In the genomic region with DNA sequence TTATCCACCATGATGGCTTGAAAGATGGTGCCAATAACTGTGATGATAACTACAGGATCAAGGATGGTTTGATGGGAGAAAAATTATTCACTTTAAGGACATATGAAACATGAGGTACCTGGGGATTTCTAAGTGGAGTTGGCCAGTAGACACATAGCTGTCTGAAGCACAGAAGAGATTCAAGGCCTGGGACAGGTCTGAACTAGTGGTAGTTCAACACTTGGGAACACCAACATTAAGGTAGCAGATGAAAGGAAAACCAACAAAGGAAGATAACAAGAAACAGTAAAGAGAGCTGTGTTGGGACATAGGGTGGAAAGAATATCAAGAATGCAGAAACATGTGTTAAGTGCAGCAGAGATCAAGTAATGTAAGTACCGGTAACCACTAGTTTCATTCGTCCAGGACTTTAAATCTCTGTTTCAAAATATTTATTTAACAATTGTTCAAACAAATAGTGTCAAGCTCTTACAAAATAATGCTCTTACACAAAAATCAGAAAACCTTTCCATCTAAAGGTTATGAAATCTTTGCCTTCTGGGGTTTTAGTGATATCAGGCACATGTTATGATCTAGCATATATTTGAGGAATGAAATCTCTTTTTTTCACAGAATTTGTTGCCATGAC, we compare ENCODE assay signal across 28 cellular contexts.
A peak's percentile ranks its signal among the peaks of the same experiment; 100 is the strongest.
DNase-seq lines count a peak whose midpoint lies in the region; ATAC-seq and TF ChIP-seq lines count a peak whose summit lies in the region.
"Had no signal": no experiment of that assay in that cellular context is flagged by ENCODE, and none has a peak within 500 bp of the region (broad histone marks: within the 10 kb centered on the region; RNA-seq: fewer than 3 reads in every experiment).

No MANE protein-coding gene starts in this region.

- WGBS in IMR-90 (ENCODE audit: extremely low coverage in 2 of 2, insufficient read length in 1 of 2), 2 experiments = no CpG with 5 or more reads among the region's 2 CpGs
- 58 to 72% methylated on average over 2 of the region's 2 CpGs for WGBS in sigmoid colon, 2 donors

- H3K18ac ChIP-seq in IMR-90 (ENCODE audit: low read depth, low read length) = peak overlapping the region; percentile 96

- peak overlapping the region; percentile 75 for H2BK120ac ChIP-seq in IMR-90 (ENCODE audit: low read depth, low read length)

- H3K9me1 ChIP-seq in IMR-90 (ENCODE audit: insufficient read depth, low read length) = peaks cover 2% of the 10 kb centered on the region

- H3K4ac ChIP-seq in IMR-90 (ENCODE audit: low read depth, low read length) = peak overlapping the region; percentile 49; the same call in 1 of the 2 replicates

- peaks cover 2% of the 10 kb centered on the region for H3K9me3 Mint-ChIP-seq in chondrocyte (ENCODE audit: low read depth)
- H3K9me3 Mint-ChIP-seq in effector memory CD8-positive, alpha-beta T cell = no peaks in the 10 kb centered on the region
- no peaks in the 10 kb centered on the region for H3K9me3 Mint-ChIP-seq in activated T-cell treated with anti-CD3 and anti-CD28 coated beads, Interleukin-2, amount 50 U/mL, for 24 hours
- H3K9me3 Mint-ChIP-seq: activated CD4-positive, alpha-beta memory T cell treated with anti-CD3 and anti-CD28 coated beads, Interleukin-2, amount 10 ng/mL, durations not matched to agents 7 days and 5 days; activated naive CD4-positive, alpha-beta T cell treated with anti-CD3 and anti-CD28 coated beads, Interleukin-2, amount 50 U/mL, for 24 hours; activated T-helper 17 cell treated with anti-CD3 and anti-CD28 coated beads, Interleukin-2, amount 50 U/mL, for 72 hours; H9; naive B cell; stimulated activated memory B cell treated with anti-CD40 and anti-IgM and Interleukin-4, amounts not matched to agents 10 μg/mL and 1 μg/mL and 100 μg/mL, for 72 hours; T-helper 1 cell treated with Interleukin-12 subunit alpha and Interleukin-12 subunit beta and Interleukin-4 antibody, amounts not matched to agents 30 μg/mL and 1 μg/mL, for 36 hours had no signal

- H4K91ac ChIP-seq in IMR-90 (ENCODE audit: insufficient read depth, low read depth, low read length) = peak overlapping the region; percentile 83

- no TSS peak for BruUV-seq in IMR-90 (replicated peaks; lab: Mats Ljungman, UMichigan)

- TF ChIP-seq EP300 in sigmoid colon (IDR thresholded peaks at IDR 0.05) = no peak

- H3K9me3 ChIP-seq in IMR-90 (ENCODE audit: control insufficient read depth, insufficient read depth, low read length) (no peaks in the 10 kb centered on the region), left lung (no peaks in the 10 kb centered on the region), sigmoid colon (no peaks in the 10 kb centered on the region)
- H3K9me3 ChIP-seq: gastrocnemius medialis, ovary had no signal

- peak overlapping the region; percentile 58 for H3K56ac ChIP-seq in IMR-90 (ENCODE audit: extremely low read depth, insufficient read depth, low read length)

- H3K23ac ChIP-seq in IMR-90 (ENCODE audit: low read depth, low read length) = no peak overlapping the region

- 0 out of 2 replicates have a peak, but pooled peaks cover 3% of the 10 kb centered on the region for H4K20me1 ChIP-seq in IMR-90 (ENCODE audit: insufficient read depth, low read length)

- no peak overlapping the region; the same call in 1 of the 2 replicates for H2AK5ac ChIP-seq in IMR-90 (ENCODE audit: low read depth, low read length)

- H3K27me3 Mint-ChIP-seq in chondrocyte (ENCODE audit: low read depth) = no peaks in the 10 kb centered on the region
- H3K27me3 Mint-ChIP-seq in effector memory CD8-positive, alpha-beta T cell = no peaks in the 10 kb centered on the region
- no peaks in the 10 kb centered on the region for H3K27me3 Mint-ChIP-seq in activated T-cell treated with anti-CD3 and anti-CD28 coated beads, Interleukin-2, amount 50 U/mL, for 24 hours
- H3K27me3 Mint-ChIP-seq: activated CD4-positive, alpha-beta memory T cell treated with anti-CD3 and anti-CD28 coated beads, Interleukin-2, amount 10 ng/mL, durations not matched to agents 7 days and 5 days; activated naive CD4-positive, alpha-beta T cell treated with anti-CD3 and anti-CD28 coated beads, Interleukin-2, amount 50 U/mL, for 24 hours; activated T-helper 17 cell treated with anti-CD3 and anti-CD28 coated beads, Interleukin-2, amount 50 U/mL, for 72 hours had no signal

- peak overlapping the region; percentile 92 for H2BK5ac ChIP-seq in IMR-90 (ENCODE audit: low read depth, low read length, poor library complexity, severe bottlenecking)

- peak; percentile 48 for ATAC-seq in IMR-90 (ENCODE audit: low read depth)
- peak; percentile 86 for ATAC-seq in left lung
- ATAC-seq in effector memory CD8-positive, alpha-beta T cell (replicated peaks) = no peak
- ATAC-seq: activated T-helper 17 cell treated with anti-CD3 and anti-CD28 coated beads, Interleukin-2, amount 50 U/mL, for 72 hours; gastrocnemius medialis; left cardiac atrium; stimulated activated memory B cell treated with anti-CD40 and anti-IgM and Interleukin-4, amounts not matched to agents 10 μg/mL and 1 μg/mL and 100 μg/mL, for 72 hours had no signal

- H3K79me1 ChIP-seq in IMR-90 (ENCODE audit: low read depth in 1 of 2, low read length in 2 of 2) = no peaks in the 10 kb centered on the region

- no peak overlapping the region for H2AFZ ChIP-seq in IMR-90 (replicated peaks; ENCODE audit: low read length, poor library complexity)

- peak overlapping the region; percentile 77 for H3K14ac ChIP-seq in IMR-90 (replicated peaks; ENCODE audit: low read depth, low read length)

- CTCF ChIA-PET in IMR-90 (lab: Yijun Ruan, JAX) = interaction anchor here (0.7 kb wide), 1 partner anchor 106 kb away, joined by 4 read pairs; no protein-coding TSS in a partner anchor

- H3K9ac ChIP-seq in IMR-90 (ENCODE audit: low read depth, low read length) = no peak overlapping the region

- peaks cover 15% of the 10 kb centered on the region for H3K4me1 ChIP-seq in IMR-90 (ENCODE audit: control insufficient read depth, insufficient read depth, low read length)
- H3K4me1 ChIP-seq in left lung = no peaks in the 10 kb centered on the region
- H3K4me1 ChIP-seq in sigmoid colon = peaks cover 0 to 19% (median 14%) of the 10 kb centered on the region in 4 donors
- H3K4me1 ChIP-seq: gastrocnemius medialis had no signal

- H3K27ac Mint-ChIP-seq in chondrocyte (ENCODE audit: unreplicated experiment) = peak overlapping the region; percentile 67
- H3K27ac Mint-ChIP-seq in effector memory CD8-positive, alpha-beta T cell = no peak overlapping the region
- H3K27ac Mint-ChIP-seq in activated T-cell treated with anti-CD3 and anti-CD28 coated beads, Interleukin-2, amount 50 U/mL, for 24 hours = no peak overlapping the region
- H3K27ac Mint-ChIP-seq: activated CD4-positive, alpha-beta memory T cell treated with anti-CD3 and anti-CD28 coated beads, Interleukin-2, amount 10 ng/mL, durations not matched to agents 7 days and 5 days; activated naive CD4-positive, alpha-beta T cell treated with anti-CD3 and anti-CD28 coated beads, Interleukin-2, amount 50 U/mL, for 24 hours; activated T-helper 17 cell treated with anti-CD3 and anti-CD28 coated beads, Interleukin-2, amount 50 U/mL, for 72 hours; CD14-positive monocyte; H9; stimulated activated memory B cell treated with anti-CD40 and anti-IgM and Interleukin-4, amounts not matched to agents 10 μg/mL and 1 μg/mL and 100 μg/mL, for 72 hours; T-helper 1 cell treated with Interleukin-12 subunit alpha and Interleukin-12 subunit beta and Interleukin-4 antibody, amounts not matched to agents 30 μg/mL and 1 μg/mL, for 36 hours had no signal

- peak overlapping the region; percentile 33 for H4K5ac ChIP-seq in IMR-90 (ENCODE audit: low read depth, low read length)

- TF ChIP-seq RAD21 in IMR-90 (IDR thresholded peaks at IDR 0.05; ENCODE audit: low read length) = no peak

- peak; percentile 44 for DNase-seq in IMR-90
- no peak for DNase-seq in chondrocyte (ENCODE audit: low spot score)
- no peak for DNase-seq in left lung
- DNase-seq in sigmoid colon = no peak
- no peak for DNase-seq in NCI-H2107 treated with DMSO at 0.1 percent for 48 hours (lab: John Stamatoyannopoulos, UW; ENCODE audit: unreplicated experiment)
- DNase-seq in effector memory CD8-positive, alpha-beta T cell = no peak
- DNase-seq in activated T-cell treated with anti-CD3 and anti-CD28 coated beads, Interleukin-2, amount 50 U/mL, for 24 hours = no peak
- no peak for DNase-seq in A172 (ENCODE audit: low spot score)
- DNase-seq: activated CD4-positive, alpha-beta memory T cell treated with anti-CD3 and anti-CD28 coated beads, Interleukin-2, amount 10 ng/mL, durations not matched to agents 7 days and 5 days; activated CD4-positive, alpha-beta T cell treated with anti-CD3 and anti-CD28 coated beads for 1 hour; activated CD8-positive, alpha-beta memory T cell treated with anti-CD3 and anti-CD28 coated beads, Interleukin-2, amount 50 U/mL, for 48 hours; aorta; DMS79; gastrocnemius medialis; GF-D8; H9; left cardiac atrium; naive B cell; NCI-H146; ovary; stimulated activated CD4-positive, alpha-beta T cell treated with anti-CD3 and anti-CD28 coated beads, Interleukin-4, amount 100 ng/mL, for 24 hours; substantia nigra had no signal

- TF ChIP-seq POLR2A in IMR-90 (IDR thresholded peaks at IDR 0.05; ENCODE audit: low read depth, low read length) (no peak), sigmoid colon (IDR thresholded peaks at IDR 0.05) (no peak)

- H3K27ac ChIP-seq in IMR-90 (ENCODE audit: insufficient read depth, low read length) = peak overlapping the region; percentile 72; the same call in 1 of the 2 replicates
- no peak overlapping the region for H3K27ac ChIP-seq in left lung
- peak overlapping the region in 3 of 4 donors; percentile 21 to 38 (median 33) for H3K27ac ChIP-seq in sigmoid colon
- H3K27ac ChIP-seq: gastrocnemius medialis, ovary, RWPE1 had no signal

- POLR2A ChIA-PET in IMR-90 (lab: Charles Lee; ENCODE audit: unreplicated experiment) = no interaction called here

- no peaks in the 10 kb centered on the region for H3K36me3 ChIP-seq in IMR-90 (ENCODE audit: control insufficient read depth, insufficient read depth, low read length)
- no peaks in the 10 kb centered on the region for H3K36me3 ChIP-seq in left lung
- H3K36me3 ChIP-seq in sigmoid colon = no peaks in the 10 kb centered on the region
- H3K36me3 ChIP-seq: gastrocnemius medialis, ovary had no signal

- dilution Hi-C loops in IMR-90 (cut with HindIII; ENCODE audit: low sequenced_read_pairs, unreplicated experiment) = no loop called here

- peak overlapping the region; percentile 46 to 74; a peak in 2 of 4 replicates for H4K8ac ChIP-seq in IMR-90 (ENCODE audit: low read depth in 2 of 2, low read length in 2 of 2)

- TF ChIP-seq CTCF in IMR-90 (conservative IDR thresholded peaks at IDR 0.05; ENCODE audit: low read depth, low read length) (no peak), chondrocyte (IDR thresholded peaks at IDR 0.05) (no peak), left lung (IDR thresholded peaks at IDR 0.05) (no peak), sigmoid colon (IDR thresholded peaks at IDR 0.05) (no peak)

- peaks cover 38% of the 10 kb centered on the region for H3K4me1 Mint-ChIP-seq in chondrocyte (ENCODE audit: low read depth)
- H3K4me1 Mint-ChIP-seq in effector memory CD8-positive, alpha-beta T cell (ENCODE audit: low read depth in 2 of 2) = peaks cover 6 to 15% of the 10 kb centered on the region in 2 donors
- H3K4me1 Mint-ChIP-seq in activated T-cell treated with anti-CD3 and anti-CD28 coated beads, Interleukin-2, amount 50 U/mL, for 24 hours (ENCODE audit: low read depth) = peaks cover 3% of the 10 kb centered on the region
- H3K4me1 Mint-ChIP-seq: activated naive CD4-positive, alpha-beta T cell treated with anti-CD3 and anti-CD28 coated beads, Interleukin-2, amount 50 U/mL, for 24 hours; CD14-positive monocyte; naive B cell; stimulated activated memory B cell treated with anti-CD40 and anti-IgM and Interleukin-4, amounts not matched to agents 10 μg/mL and 1 μg/mL and 100 μg/mL, for 72 hours had no signal

- peak overlapping the region; percentile 77; the same call in 1 of the 2 replicates for H3K4me2 ChIP-seq in IMR-90 (ENCODE audit: low read depth, low read length)

- H3K4me3 ChIP-seq in IMR-90 (ENCODE audit: insufficient read depth, low read depth, low read length) (no peak overlapping the region), left lung (no peak overlapping the region), sigmoid colon (no peak overlapping the region)
- H3K4me3 ChIP-seq: gastrocnemius medialis, ovary had no signal

- H3K27me3 ChIP-seq in IMR-90 (ENCODE audit: control insufficient read depth, insufficient read depth, low read length) (peaks cover 2% of the 10 kb centered on the region; the same call in 1 of the 2 replicates), left lung (peaks cover 0 to 4% of the 10 kb centered on the region in 2 donors), sigmoid colon (no peaks in the 10 kb centered on the region)
- H3K27me3 ChIP-seq: gastrocnemius medialis, ovary had no signal

- peak overlapping the region; percentile 65; the same call in 1 of the 3 replicates for H2BK15ac ChIP-seq in IMR-90 (ENCODE audit: low read depth, low read length)

- H2BK20ac ChIP-seq in IMR-90 (ENCODE audit: low read depth, low read length) = peak overlapping the region; percentile 74; the same call in 1 of the 2 replicates

- H2AK9ac ChIP-seq in IMR-90 (replicated peaks; ENCODE audit: low read depth, low read length, poor library complexity) = no peak overlapping the region

- intact Hi-C loops in IMR-90 (cut with micrococcal nuclease) (loop anchor here (2.0 to 5.0 kb wide), 2 partner anchors 43 to 105 kb away; a partner anchor contains a TSS), left lung (cut with DNase I) (no loop called here), sigmoid colon (cut with DNase I) (loop anchor here (5.0 kb wide), 1 partner anchor 103 kb away; a partner anchor contains a TSS)

- in situ Hi-C loops in IMR-90 (cut with MboI; ENCODE audit: low sequenced_read_pairs) = no loop called here

- H3K36me3 Mint-ChIP-seq in chondrocyte (ENCODE audit: low read depth) = no peaks in the 10 kb centered on the region
- no peaks in the 10 kb centered on the region for H3K36me3 Mint-ChIP-seq in effector memory CD8-positive, alpha-beta T cell (ENCODE audit: insufficient read depth)
- no peaks in the 10 kb centered on the region for H3K36me3 Mint-ChIP-seq in activated T-cell treated with anti-CD3 and anti-CD28 coated beads, Interleukin-2, amount 50 U/mL, for 24 hours (ENCODE audit: low read depth)
- H3K36me3 Mint-ChIP-seq: CD14-positive monocyte; naive B cell; stimulated activated memory B cell treated with anti-CD40 and anti-IgM and Interleukin-4, amounts not matched to agents 10 μg/mL and 1 μg/mL and 100 μg/mL, for 72 hours had no signal

- H3K4me3 Mint-ChIP-seq in chondrocyte (ENCODE audit: unreplicated experiment) = no peak overlapping the region
- H3K4me3 Mint-ChIP-seq in effector memory CD8-positive, alpha-beta T cell = no peak overlapping the region
- H3K4me3 Mint-ChIP-seq in activated T-cell treated with anti-CD3 and anti-CD28 coated beads, Interleukin-2, amount 50 U/mL, for 24 hours = no peak overlapping the region
- H3K4me3 Mint-ChIP-seq: activated CD4-positive, alpha-beta memory T cell treated with anti-CD3 and anti-CD28 coated beads, Interleukin-2, amount 10 ng/mL, durations not matched to agents 7 days and 5 days; activated naive CD4-positive, alpha-beta T cell treated with anti-CD3 and anti-CD28 coated beads, Interleukin-2, amount 50 U/mL, for 24 hours; activated T-helper 17 cell treated with anti-CD3 and anti-CD28 coated beads, Interleukin-2, amount 50 U/mL, for 72 hours; H9; naive B cell; stimulated activated memory B cell treated with anti-CD40 and anti-IgM and Interleukin-4, amounts not matched to agents 10 μg/mL and 1 μg/mL and 100 μg/mL, for 72 hours; T-helper 1 cell treated with Interleukin-12 subunit alpha and Interleukin-12 subunit beta and Interleukin-4 antibody, amounts not matched to agents 30 μg/mL and 1 μg/mL, for 36 hours had no signal

Comparison
In these comparisons a context has a peak if more than half of its experiments do, and no peak if none do; other contexts are left out.
1. H3K27ac ChIP-seq: peak in IMR-90 (single experiment) and sigmoid colon (3 of 4); none in left lung (0 of 2).
2. intact Hi-C loops: an anchor here in IMR-90 (2.0 to 5.0 kb wide) and sigmoid colon (5.0 kb wide); none called in left lung.